ENCODE assay signal across 28 cellular contexts in genomic region chr18:51321696-51322095, GRCh38.
A peak's percentile ranks its signal among the peaks of the same experiment; 100 is the strongest.
DNase-seq lines count a peak whose midpoint lies in the region; ATAC-seq and TF ChIP-seq lines count a peak whose summit lies in the region.
"Had no signal": no experiment of that assay in that cellular context is flagged by ENCODE, and none has a peak within 500 bp of the region (broad histone marks: within the 10 kb centered on the region; RNA-seq: fewer than 3 reads in every experiment).

No MANE protein-coding gene starts in this region.

- H3K4me3 ChIP-seq in HAP-1 (no peak overlapping the region), fibroblast of pulmonary artery (replicated peaks; ENCODE audit: low read depth, low read length) (no peak overlapping the region)
- H3K4me3 ChIP-seq: right atrium auricular region, upper lobe of right lung had no signal

- ATAC-seq in left ventricle myocardium superior, result no peak
- ATAC-seq: HCT116; naive thymus-derived CD8-positive, alpha-beta T cell; upper lobe of right lung had no signal

- H3K36me3 ChIP-seq in HAP-1 (replicated peaks), result no peaks in the 10 kb centered on the region
- H3K36me3 ChIP-seq: right atrium auricular region, upper lobe of right lung had no signal

- intact Hi-C loops in left ventricle myocardium superior (cut with micrococcal nuclease), result no loop called here

- POLR2A ChIA-PET in HEK293T (lab: Yijun Ruan, JAX), result no interaction called here

- no peaks in the 10 kb centered on the region for H3K9me3 ChIP-seq in HAP-1
- H3K9me3 ChIP-seq: right atrium auricular region, upper lobe of right lung had no signal

- H3K9me3 Mint-ChIP-seq in nephron, result peaks cover 3% of the 10 kb centered on the region

- CTCF ChIA-PET in HEK293T (lab: Yijun Ruan, JAX), result no interaction called here

- peaks cover 5% of the 10 kb centered on the region for H3K27me3 Mint-ChIP-seq in nephron (ENCODE audit: low read depth)

- H3K36me3 Mint-ChIP-seq in nephron (ENCODE audit: low read depth), result no peaks in the 10 kb centered on the region
- H3K36me3 Mint-ChIP-seq: activated naive CD8-positive, alpha-beta T cell treated with anti-CD3 and anti-CD28 coated beads, Interleukin-2, amount 10 ng/mL, durations not matched to agents 7 days and 5 days; CD8-positive, alpha-beta memory T cell; naive thymus-derived CD8-positive, alpha-beta T cell had no signal

- H3K4me1 ChIP-seq in HAP-1, result no peaks in the 10 kb centered on the region
- H3K4me1 ChIP-seq: right atrium auricular region, upper lobe of right lung had no signal

- no peak overlapping the region for H3K4me3 Mint-ChIP-seq in nephron
- H3K4me3 Mint-ChIP-seq: activated naive CD8-positive, alpha-beta T cell treated with anti-CD3 and anti-CD28 coated beads, Interleukin-2, amount 10 ng/mL, durations not matched to agents 7 days and 5 days; B cell; CD8-positive, alpha-beta memory T cell; naive thymus-derived CD8-positive, alpha-beta T cell had no signal

- peaks cover 8% of the 10 kb centered on the region for H3K4me1 Mint-ChIP-seq in nephron
- H3K4me1 Mint-ChIP-seq: activated naive CD8-positive, alpha-beta T cell treated with anti-CD3 and anti-CD28 coated beads, Interleukin-2, amount 10 ng/mL, durations not matched to agents 7 days and 5 days; B cell; CD8-positive, alpha-beta memory T cell; naive thymus-derived CD8-positive, alpha-beta T cell had no signal

- no peaks in the 10 kb centered on the region for H3K27me3 ChIP-seq in HAP-1 (ENCODE audit: low read depth)
- H3K27me3 ChIP-seq: right atrium auricular region, upper lobe of right lung had no signal

- peak; percentile 11 to 28 for DNase-seq in HAP-1 (ENCODE audit: low spot score in 2 of 2)
- peak; percentile 23 for DNase-seq in astrocyte of the hippocampus (ENCODE audit: low read depth, low spot score)
- DNase-seq in fibroblast of pulmonary artery (ENCODE audit: low read depth), result peak; percentile 56
- no peak for DNase-seq in left ventricle myocardium superior
- no peak for DNase-seq in NCI-H187 (lab: John Stamatoyannopoulos, UW)
- DNase-seq in NCI-H2107 treated with DMSO at 0.1 percent for 48 hours (lab: John Stamatoyannopoulos, UW; ENCODE audit: unreplicated experiment), result no peak
- no peak for DNase-seq in HEK293T (ENCODE audit: extremely low spot score)
- DNase-seq: activated CD4-positive, alpha-beta T cell treated with anti-CD3 and anti-CD28 coated beads for 4 hours; activated effector memory CD4-positive, alpha-beta T cell treated with anti-CD3 and anti-CD28 coated beads, Interleukin-2, amount 50 U/mL, for 16 hours; activated naive CD8-positive, alpha-beta T cell treated with anti-CD3 and anti-CD28 coated beads, Interleukin-2, amount 10 ng/mL, durations not matched to agents 7 days and 5 days; CD8-positive, alpha-beta memory T cell; cerebellar nuclear complex; DMS53; KG1; MM.1S; naive thymus-derived CD8-positive, alpha-beta T cell; NCI-H1417 treated with DMSO at 0.1 percent for 48 hours; NCI-H2081 treated with DMSO at 0.1 percent for 48 hours; NCI-H446 treated with DMSO at 0.1 percent for 48 hours; Right ventricle myocardium superior; stimulated activated CD4-positive, alpha-beta T cell treated with anti-CD3 and anti-CD28 coated beads, Interleukin-12 subunit alpha, Interleukin-12 subunit beta, amount 100 ng/mL, for 4 hours; stimulated activated CD4-positive, alpha-beta T cell treated with anti-CD3 and anti-CD28 coated beads, Interleukin-4, amount 100 ng/mL, for 1 hour; T-helper 2 cell; upper lobe of right lung had no signal

- peak overlapping the region in 2 of 3 experiments; percentile 8 to 33 for H3K27ac Mint-ChIP-seq in nephron
- H3K27ac Mint-ChIP-seq: activated naive CD8-positive, alpha-beta T cell treated with anti-CD3 and anti-CD28 coated beads, Interleukin-2, amount 10 ng/mL, durations not matched to agents 7 days and 5 days; B cell; CD8-positive, alpha-beta memory T cell had no signal

- TF ChIP-seq CTCF in fibroblast of pulmonary artery (IDR thresholded peaks at IDR 0.05; ENCODE audit: low read length, missing control alignments), result no peak
- no peak for TF ChIP-seq CTCF in nephron (IDR thresholded peaks at IDR 0.05; ENCODE audit: unreplicated experiment in 3 of 3)

- in situ Hi-C loops in HAP-1 (cut with MboI; ENCODE audit: low sequenced_read_pairs), result no loop called here

TF ChIP-seq in HEK293T, 16 proteins besides CTCF, POLR2A, EP300 and RAD21:
- no peak for TF ChIP-seq SUZ12 (IDR thresholded peaks at IDR 0.05)
- TF ChIP-seq HDGF (IDR thresholded peaks at IDR 0.05; ENCODE audit: borderline replicate concordance), result no peak
- no peak for TF ChIP-seq FOXM1 (IDR thresholded peaks at IDR 0.05; ENCODE audit: borderline replicate concordance)
- no peak for TF ChIP-seq FOXA1 (IDR thresholded peaks at IDR 0.05)
- TF ChIP-seq ARNT (IDR thresholded peaks at IDR 0.05), result no peak
- no peak for TF ChIP-seq ELF4 (IDR thresholded peaks at IDR 0.05)
- no peak for TF ChIP-seq BHLHE40 (IDR thresholded peaks at IDR 0.05; ENCODE audit: borderline replicate concordance)
- TF ChIP-seq SP1 (IDR thresholded peaks at IDR 0.05), result no peak
- no peak for TF ChIP-seq TARDBP (IDR thresholded peaks at IDR 0.05)
- TF ChIP-seq LEF1 (IDR thresholded peaks at IDR 0.05; ENCODE audit: borderline replicate concordance), result no peak
- TF ChIP-seq NFRKB (IDR thresholded peaks at IDR 0.05), result no peak
- no peak for TF ChIP-seq ZNF384 (IDR thresholded peaks at IDR 0.05)
- TF ChIP-seq, protein P1, sequence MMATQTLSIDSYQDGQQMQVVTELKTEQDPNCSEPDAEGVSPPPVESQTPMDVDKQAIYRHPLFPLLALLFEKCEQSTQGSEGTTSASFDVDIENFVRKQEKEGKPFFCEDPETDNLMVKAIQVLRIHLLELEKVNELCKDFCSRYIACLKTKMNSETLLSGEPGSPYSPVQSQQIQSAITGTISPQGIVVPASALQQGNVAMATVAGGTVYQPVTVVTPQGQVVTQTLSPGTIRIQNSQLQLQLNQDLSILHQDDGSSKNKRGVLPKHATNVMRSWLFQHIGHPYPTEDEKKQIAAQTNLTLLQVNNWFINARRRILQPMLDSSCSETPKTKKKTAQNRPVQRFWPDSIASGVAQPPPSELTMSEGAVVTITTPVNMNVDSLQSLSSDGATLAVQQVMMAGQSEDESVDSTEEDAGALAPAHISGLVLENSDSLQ (IDR thresholded peaks at IDR 0.05), result no peak
- no peak for TF ChIP-seq L3MBTL2 (conservative IDR thresholded peaks at IDR 0.05)
- no peak for TF ChIP-seq CTBP1 (IDR thresholded peaks at IDR 0.05; ENCODE audit: borderline replicate concordance)
- no peak for TF ChIP-seq FOXK2 (IDR thresholded peaks at IDR 0.05)

Comparison
In these comparisons a context has a peak if more than half of its experiments do, and no peak if none do; other contexts are left out.
1. DNase-seq: peak in HAP-1 (2 of 2), astrocyte of the hippocampus (single experiment) and fibroblast of pulmonary artery (single experiment); none in left ventricle myocardium superior (single experiment), NCI-H187 (0 of 2), NCI-H2107 treated with DMSO at 0.1 percent for 48 hours (single experiment) and HEK293T (single experiment).